ENCODE assay signal across 1 cellular context in genomic region chr4:122830392-122831095, GRCh38.
TF ChIP-seq lines count a peak whose summit lies in the region.

No MANE protein-coding gene starts in this region.

TF ChIP-seq in WTC11, 78 proteins besides CTCF, POLR2A, EP300 and RAD21 (continued from another document):
- TF ChIP-seq USF2 (CRISPR knock-in tag; IDR thresholded peaks at IDR 0.05) = no peak
- TF ChIP-seq ESRRA (CRISPR knock-in tag; IDR thresholded peaks at IDR 0.05; ENCODE audit: borderline replicate concordance) = no peak
- no peak for TF ChIP-seq ZMAT4 (CRISPR knock-in tag; IDR thresholded peaks at IDR 0.05)
- TF ChIP-seq GABPB1 (CRISPR knock-in tag; IDR thresholded peaks at IDR 0.05) = no peak
- TF ChIP-seq ETV6 (CRISPR knock-in tag; IDR thresholded peaks at IDR 0.05) = no peak
- TF ChIP-seq HMGA2 (CRISPR knock-in tag; IDR thresholded peaks at IDR 0.05) = no peak
- no peak for TF ChIP-seq CREB1 (CRISPR knock-in tag; IDR thresholded peaks at IDR 0.05)
TF ChIP-seq in WTC11: peak in this region for 0.
